7 cellular contexts compared by ENCODE assay signal in the genomic region with DNA sequence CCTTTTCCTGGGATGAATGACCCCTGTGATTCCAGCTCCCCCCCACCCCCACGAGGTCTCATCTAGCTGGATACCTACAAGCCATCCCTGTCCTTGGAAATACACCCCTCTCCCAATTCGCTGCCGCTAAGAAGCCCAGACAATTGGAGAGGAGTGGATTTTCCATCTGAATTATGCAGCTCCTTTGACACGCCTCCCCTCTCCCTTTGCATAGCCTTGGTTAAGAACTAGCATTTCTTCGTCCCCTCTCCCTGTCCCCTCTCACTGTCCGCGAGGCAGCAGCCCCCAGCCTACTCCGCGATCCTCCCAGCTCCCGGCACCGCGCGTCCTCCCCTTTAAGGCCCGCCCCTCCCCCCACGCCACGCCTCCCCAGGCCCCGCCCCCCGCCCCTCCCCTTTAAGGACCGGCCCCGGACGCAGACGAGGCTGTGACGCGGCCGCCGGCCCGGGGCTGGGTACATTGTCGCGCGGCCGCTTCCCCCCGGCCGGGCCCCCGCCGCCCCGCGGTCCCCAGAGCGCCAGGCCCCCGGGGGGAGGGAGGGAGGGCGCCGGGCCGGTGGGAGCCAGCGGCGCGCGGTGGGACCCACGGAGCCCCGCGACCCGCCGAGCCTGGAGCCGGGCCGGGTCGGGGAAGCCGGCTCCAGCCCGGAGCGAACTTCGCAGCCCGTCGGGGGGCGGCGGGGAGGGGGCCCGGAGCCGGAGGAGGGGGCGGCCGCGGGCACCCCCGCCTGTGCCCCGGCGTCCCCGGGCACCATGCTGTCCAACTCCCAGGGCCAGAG. TPM values are rescaled to one million over a fixed set of nuclear protein-coding genes. Genes with fewer than 3 reads are reported as not detected.
DNase-seq lines count a peak whose midpoint lies in the region; ATAC-seq and TF ChIP-seq lines count a peak whose summit lies in the region.

Gene MAPKAPK2 (plus strand): TSS at position 428 of the 778 bp plus-strand sequence. CDS start 325 bp downstream, at position 753.

- DNase-seq in GM13977 (ENCODE audit: low spot score) (peak; percentile 98), NCI-H748 treated with DMSO at 0.1 percent for 48 hours (lab: John Stamatoyannopoulos, UW) (peak; percentile 20), mesenchymal stem cell (peak; percentile 73)
- DNase-seq in activated CD8-positive, alpha-beta memory T cell treated with anti-CD3 and anti-CD28 coated beads for 1 hour (ENCODE audit: extremely low read depth in 1 of 2, low read depth in 1 of 2): peak; percentile 48 to 74
- DNase-seq in effector memory CD4-positive, alpha-beta T cell: peak; percentile 62 to 73 (median 70)
- peak; percentile 64 for DNase-seq in stimulated activated CD8-positive, alpha-beta memory T cell treated with anti-CD3 and anti-CD28 coated beads, Interleukin-12 subunit alpha, Interleukin-12 subunit beta, amount 100 ng/mL, for 1 hour (ENCODE audit: low read depth)

- ATAC-seq in HG02981 (IDR thresholded peaks at IDR 0.05; ENCODE audit: unreplicated experiment): peak; percentile 54

- WGBS in mesenchymal stem cell: 2% methylated on average over 23 of the region's 71 CpGs

- no peak for TF ChIP-seq CTCF in GM13977 (IDR thresholded peaks at IDR 0.05; ENCODE audit: extremely low read depth, insufficient read depth, missing control alignments)

- H2AK5ac ChIP-seq in mesenchymal stem cell (ENCODE audit: low read length, severe bottlenecking): no peak within 1 kb of the TSS

- H2BK5ac ChIP-seq in mesenchymal stem cell (ENCODE audit: low read depth, low read length, poor library complexity, severe bottlenecking): peak within 1 kb of the TSS; percentile 83

- H3K4me3 ChIP-seq in effector memory CD4-positive, alpha-beta T cell (ENCODE audit: insufficient read depth, low read depth, low read length, poor library complexity, severe bottlenecking): peak within 1 kb of the TSS; percentile 91
- H3K4me3 ChIP-seq in mesenchymal stem cell (ENCODE audit: insufficient read depth in 1 of 2, low read depth in 1 of 2, low read length in 2 of 2): peak within 1 kb of the TSS; percentile 79 to 88

- no peaks in the 10 kb centered on the region for H3K9me3 ChIP-seq in effector memory CD4-positive, alpha-beta T cell (ENCODE audit: control insufficient read depth, low read length)
- no peaks in the 10 kb centered on the region for H3K9me3 ChIP-seq in mesenchymal stem cell (ENCODE audit: control insufficient read depth, low read length)

- peak within 1 kb of the TSS; percentile 69 for H4K8ac ChIP-seq in mesenchymal stem cell (ENCODE audit: low read length)

- H3K4ac ChIP-seq in mesenchymal stem cell (ENCODE audit: low read depth in 1 of 2, low read length in 2 of 2): peak within 1 kb of the TSS; percentile 46 to 70

- peak within 1 kb of the TSS in 1 of 2 experiments; percentile 82 for H3K14ac ChIP-seq in mesenchymal stem cell (ENCODE audit: low read length in 2 of 2)

- H2AFZ ChIP-seq in mesenchymal stem cell (ENCODE audit: low read depth, low read length): peak within 1 kb of the TSS; percentile 77

- H2BK15ac ChIP-seq in mesenchymal stem cell (ENCODE audit: low read depth, poor library complexity, severe bottlenecking): no peak within 1 kb of the TSS

- H3K79me1 ChIP-seq in mesenchymal stem cell (replicated peaks; ENCODE audit: low read length, poor library complexity, severe bottlenecking): peaks cover 2% of the 10 kb centered on the region

- in situ Hi-C loops in GM13977 (cut with MboI; ENCODE audit: low pct_unique_long_range_greater_than_20kb, low sequenced_read_pairs, unreplicated experiment): no loop called here

- H3K4me1 ChIP-seq in effector memory CD4-positive, alpha-beta T cell (ENCODE audit: control insufficient read depth, insufficient read depth, low read length, poor library complexity, severe bottlenecking): peaks cover 18% of the 10 kb centered on the region
- peaks cover 19% of the 10 kb centered on the region for H3K4me1 ChIP-seq in mesenchymal stem cell (ENCODE audit: control insufficient read depth, insufficient read depth, low read depth, low read length)

- H3K23ac ChIP-seq in mesenchymal stem cell (ENCODE audit: low read length in 2 of 2): no peak within 1 kb of the TSS

- H2BK12ac ChIP-seq in mesenchymal stem cell (ENCODE audit: low read length in 2 of 2): peak within 1 kb of the TSS; percentile 11 to 75

- H3K27ac ChIP-seq in effector memory CD4-positive, alpha-beta T cell (ENCODE audit: insufficient read depth, low read length, poor library complexity, severe bottlenecking): peak within 1 kb of the TSS; percentile 85
- H3K27ac ChIP-seq in mesenchymal stem cell (ENCODE audit: low read length, poor library complexity, severe bottlenecking): peak within 1 kb of the TSS; percentile 97

- peak within 1 kb of the TSS; percentile 82 for H2BK120ac ChIP-seq in mesenchymal stem cell (ENCODE audit: low read depth, low read length)

- H3K18ac ChIP-seq in mesenchymal stem cell (ENCODE audit: low read depth in 1 of 2, low read length in 2 of 2): peak within 1 kb of the TSS; percentile 85 to 96

- peak within 1 kb of the TSS; percentile 96 for H3K9ac ChIP-seq in mesenchymal stem cell (ENCODE audit: low read length)

- no peak within 1 kb of the TSS for H4K91ac ChIP-seq in mesenchymal stem cell (ENCODE audit: low read length)

- H3K4me2 ChIP-seq in mesenchymal stem cell (ENCODE audit: low read length, poor library complexity, severe bottlenecking): peak within 1 kb of the TSS; percentile 90

- H3K27me3 ChIP-seq in effector memory CD4-positive, alpha-beta T cell (replicated peaks; ENCODE audit: control insufficient read depth, insufficient read depth, low read length, poor library complexity, severe bottlenecking): peaks cover 4% of the 10 kb centered on the region
- peaks cover 0 to 10% of the 10 kb centered on the region in 2 experiments for H3K27me3 ChIP-seq in mesenchymal stem cell (ENCODE audit: control insufficient read depth in 1 of 2, insufficient read depth in 1 of 2, low read length in 2 of 2)

- H3K36me3 ChIP-seq in effector memory CD4-positive, alpha-beta T cell (ENCODE audit: control insufficient read depth, insufficient read depth, low read length): no peaks in the 10 kb centered on the region
- H3K36me3 ChIP-seq in mesenchymal stem cell (ENCODE audit: control insufficient read depth in 1 of 2, insufficient read depth in 2 of 2, low read depth in 1 of 2, low read length in 2 of 2): peaks cover 0 to 4% of the 10 kb centered on the region in 2 experiments

RNA-seq across cellular contexts. Expression of gene MAPKAPK2, which starts in this region (rescaled TPM):
- 73.7 TPM for polyA plus RNA-seq in mesenchymal stem cell (2013, experiment 1 of 2)
- polyA plus RNA-seq in mesenchymal stem cell (2013, experiment 2 of 2): 75.7 TPM

Comparison
In these comparisons a context has a peak if more than half of its experiments do, and no peak if none do; other contexts are left out.
1. Peak in every context shown above with its lines: DNase-seq, ATAC-seq, H3K4me3 ChIP-seq and H3K27ac ChIP-seq.
2. DNase-seq: peak in every context shown above with its lines; median percentile 98 in GM13977; 73 in mesenchymal stem cell; 70 in effector memory CD4-positive, alpha-beta T cell; 64 in stimulated activated CD8-positive, alpha-beta memory T cell treated with anti-CD3 and anti-CD28 coated beads, Interleukin-12 subunit alpha, Interleukin-12 subunit beta, amount 100 ng/mL, for 1 hour; 61 in activated CD8-positive, alpha-beta memory T cell treated with anti-CD3 and anti-CD28 coated beads for 1 hour; 20 in NCI-H748 treated with DMSO at 0.1 percent for 48 hours.